15 cellular contexts compared by ENCODE assay signal in genomic region chr3:179544981-179545645, GRCh38. TPM values are rescaled to one million over a fixed set of nuclear protein-coding genes. Genes with fewer than 3 reads are reported as not detected.
DNase-seq lines count a peak whose midpoint lies in the region; ATAC-seq, FAIRE-seq and TF ChIP-seq lines count a peak whose summit lies in the region.
"Had no signal": no experiment of that assay in that cellular context is flagged by ENCODE, and none has a peak within 500 bp of the region (broad histone marks: within the 10 kb centered on the region; RNA-seq: fewer than 3 reads in every experiment).

No MANE protein-coding gene starts in this region.

- ATAC-seq in RWPE2 (ENCODE audit: low read depth), result peak; percentile 58; the same call in 2 of the 3 replicates
- ATAC-seq in HepG2, result no peak
- ATAC-seq: lower lobe of right lung had no signal

- BruUV-seq in MCF 10A (replicated peaks; lab: Mats Ljungman, UMichigan) (no TSS peak), HepG2 (replicated peaks; lab: Mats Ljungman, UMichigan) (no TSS peak)

- no peak overlapping the region for H3K4me3 Mint-ChIP-seq in MCF 10A (ENCODE audit: unreplicated experiment)
- H3K4me3 Mint-ChIP-seq: activated naive CD8-positive, alpha-beta T cell had no signal

- FAIRE-seq in urothelium cell line (lab: Jason Lieb, UNC) (no peak), HepG2 (lab: Jason Lieb, UNC) (no peak)
- FAIRE-seq: G401.6 had no signal

- DNase-seq in MCF 10A (ENCODE audit: unreplicated experiment), result peak; percentile 22
- no peak for DNase-seq in breast epithelium (ENCODE audit: low spot score in 2 of 2)
- DNase-seq in RWPE2 (ENCODE audit: low spot score), result no peak
- peak; percentile 58 for DNase-seq in fibroblast of gingiva (ENCODE audit: low read depth)
- DNase-seq in urothelium cell line (ENCODE audit: low spot score), result peak; percentile 37
- no peak for DNase-seq in pons (ENCODE audit: low spot score)
- no peak for DNase-seq in HepG2 (ENCODE audit: low spot score)
- no peak for DNase-seq in Karpas-422
- DNase-seq: hippocampal formation; lower lobe of right lung; stimulated activated CD4-positive, alpha-beta T cell treated with anti-CD3 and anti-CD28 coated beads, Interleukin-12 subunit alpha, Interleukin-12 subunit beta, amount 100 ng/mL, for 4 hours; T-helper 2 cell had no signal

- H4K20me1 ChIP-seq in HepG2 (ENCODE audit: insufficient read depth, low read length) (no peaks in the 10 kb centered on the region), Karpas-422 (ENCODE audit: insufficient read depth, low read depth, low read length) (no peaks in the 10 kb centered on the region)
- H4K20me1 ChIP-seq: BLaER1 had no signal

- POLR2A ChIA-PET in MCF 10A (lab: Yijun Ruan, JAX) (interaction anchor here (0.7 kb wide), 1 partner anchor 69 kb away, joined by 3 read pairs; no protein-coding TSS in a partner anchor), HepG2 (lab: Yijun Ruan, JAX) (no interaction called here)

- intact Hi-C loops in MCF 10A (cut with micrococcal nuclease) (no loop called here), breast epithelium (cut with DNase I; ENCODE audit: low total_unique reads) (no loop called here), HepG2 (cut with micrococcal nuclease; ENCODE audit: unreplicated experiment) (no loop called here)

- H3K79me2 ChIP-seq in HepG2 (ENCODE audit: insufficient read depth, low read length) (no peaks in the 10 kb centered on the region), Karpas-422 (ENCODE audit: low read length) (no peaks in the 10 kb centered on the region)

- H3K4me2 ChIP-seq in HepG2 (ENCODE audit: low read depth, low read length), result no peak overlapping the region
- H3K4me2 ChIP-seq in Karpas-422 (ENCODE audit: low read depth, low read length, poor library complexity, severe bottlenecking), result no peak overlapping the region
- H3K4me2 ChIP-seq: BLaER1 had no signal

- H3K36me3 Mint-ChIP-seq in MCF 10A (ENCODE audit: insufficient read depth, unreplicated experiment), result no peaks in the 10 kb centered on the region
- H3K36me3 Mint-ChIP-seq: activated naive CD8-positive, alpha-beta T cell had no signal

- TF ChIP-seq RAD21 in HepG2 (CRISPR knock-in tag; IDR thresholded peaks at IDR 0.05), result no peak

- no peaks in the 10 kb centered on the region for H3K4me1 Mint-ChIP-seq in MCF 10A (ENCODE audit: insufficient read depth, unreplicated experiment)

- CTCF ChIA-PET in MCF 10A (lab: Yijun Ruan, JAX), result interaction anchor here (0.5 to 0.6 kb wide), 2 partner anchors 22 to 141 kb away, joined by 3 read pairs; no protein-coding TSS in a partner anchor
- CTCF ChIA-PET in HepG2 (lab: Yijun Ruan, JAX; ENCODE audit: low intra/inter-chr PET ratio, low total read pairs), result no interaction called here

- H3K9me3 ChIP-seq in breast epithelium (no peaks in the 10 kb centered on the region), RWPE2 (ENCODE audit: severe bottlenecking) (no peaks in the 10 kb centered on the region), HepG2 (ENCODE audit: low read length) (no peaks in the 10 kb centered on the region), Karpas-422 (ENCODE audit: low read length) (no peaks in the 10 kb centered on the region)
- H3K9me3 ChIP-seq: BLaER1, lower lobe of right lung had no signal

- H3K4me1 ChIP-seq in breast epithelium (no peaks in the 10 kb centered on the region), RWPE2 (ENCODE audit: insufficient read depth, poor library complexity, severe bottlenecking) (no peaks in the 10 kb centered on the region), HepG2 (ENCODE audit: insufficient read depth, low read length) (peaks cover 13% of the 10 kb centered on the region), Karpas-422 (ENCODE audit: low read length) (no peaks in the 10 kb centered on the region)
- H3K4me1 ChIP-seq: BLaER1, lower lobe of right lung had no signal

- H3K27ac ChIP-seq in breast epithelium (no peak overlapping the region), RWPE2 (ENCODE audit: poor library complexity, severe bottlenecking) (no peak overlapping the region), HepG2 (ENCODE audit: extremely low read length, insufficient read depth, low read length) (no peak overlapping the region), Karpas-422 (ENCODE audit: low read length) (no peak overlapping the region)
- H3K27ac ChIP-seq: BLaER1, lower lobe of right lung had no signal

- no peaks in the 10 kb centered on the region for H3K9me2 ChIP-seq in Karpas-422 (replicated peaks; ENCODE audit: insufficient read depth, low read length)

- no peaks in the 10 kb centered on the region for H3K27me3 Mint-ChIP-seq in MCF 10A (ENCODE audit: insufficient read depth, unreplicated experiment)

- no peak for TF ChIP-seq EP300 in HepG2 (IDR thresholded peaks at IDR 0.05; ENCODE audit: low read depth in 2 of 2, low read length in 2 of 2)
- TF ChIP-seq EP300 in HepG2 (CRISPR knock-in tag; IDR thresholded peaks at IDR 0.05; ENCODE audit: borderline replicate concordance), result no peak

- H3K9ac ChIP-seq in HepG2 (ENCODE audit: insufficient read depth, low read depth, low read length) (no peak overlapping the region), Karpas-422 (ENCODE audit: low read length) (no peak overlapping the region)
- H3K9ac ChIP-seq: BLaER1 had no signal

- no peak for TF ChIP-seq CTCF in MCF 10A (IDR thresholded peaks at IDR 0.05; ENCODE audit: unreplicated experiment)
- TF ChIP-seq CTCF in breast epithelium (IDR thresholded peaks at IDR 0.05), result no peak
- no peak for TF ChIP-seq CTCF in RWPE2 (IDR thresholded peaks at IDR 0.05; ENCODE audit: poor library complexity, severe bottlenecking)
- no peak for TF ChIP-seq CTCF in HepG2 (CRISPR knock-in tag; IDR thresholded peaks at IDR 0.05)

- H2AFZ ChIP-seq in HepG2 (ENCODE audit: low read length) (no peak overlapping the region), Karpas-422 (ENCODE audit: low read length) (no peak overlapping the region)

- 24% methylated on average over 2 of the region's 2 CpGs for WGBS in HepG2 (ENCODE audit: low lambda C conversion rate)

- peaks cover 8% of the 10 kb centered on the region for H3K9me3 Mint-ChIP-seq in MCF 10A (ENCODE audit: unreplicated experiment)

- H3K27me3 ChIP-seq in breast epithelium (no peaks in the 10 kb centered on the region), RWPE2 (ENCODE audit: insufficient read depth, poor library complexity, severe bottlenecking) (no peaks in the 10 kb centered on the region), HepG2 (ENCODE audit: control insufficient read depth in 1 of 2, insufficient read depth in 2 of 2, low read length in 2 of 2) (peaks cover 0 to 1% of the 10 kb centered on the region in 2 experiments; a peak in 2 of 5 replicates), Karpas-422 (ENCODE audit: low read length) (no peaks in the 10 kb centered on the region)
- H3K27me3 ChIP-seq: BLaER1 had no signal

- no peak for TF ChIP-seq POLR2A in breast epithelium (IDR thresholded peaks at IDR 0.05)
- no peak for TF ChIP-seq POLR2A in HepG2 (IDR thresholded peaks at IDR 0.05; ENCODE audit: insufficient read depth in 1 of 2, low read depth in 2 of 2, low read length in 2 of 2)

- H3K4me3 ChIP-seq in breast epithelium, result no peak overlapping the region
- H3K4me3 ChIP-seq in RWPE2 (ENCODE audit: severe bottlenecking), result no peak overlapping the region
- H3K4me3 ChIP-seq in HepG2 (replicated peaks in 1 of 3; ENCODE audit: insufficient read depth in 1 of 3, low read depth in 2 of 3, low read length in 3 of 3), result no peak overlapping the region
- H3K4me3 ChIP-seq in Karpas-422 (ENCODE audit: low read length), result no peak overlapping the region
- H3K4me3 ChIP-seq: BLaER1, lower lobe of right lung had no signal

- in situ Hi-C loops in HepG2 (cut with HindIII; ENCODE audit: extremely low pct_ligation_motif_present, low pct_unique_long_range_greater_than_20kb), result no loop called here

- H3K36me3 ChIP-seq in breast epithelium (no peaks in the 10 kb centered on the region), RWPE2 (ENCODE audit: low read depth) (no peaks in the 10 kb centered on the region), HepG2 (replicated peaks in 1 of 2; ENCODE audit: control insufficient read depth in 1 of 2, insufficient read depth in 2 of 2, low read length in 2 of 2) (no peaks in the 10 kb centered on the region), Karpas-422 (ENCODE audit: insufficient read depth, low read length) (no peaks in the 10 kb centered on the region)
- H3K36me3 ChIP-seq: BLaER1, lower lobe of right lung had no signal

- H3K27ac Mint-ChIP-seq in MCF 10A (ENCODE audit: low read depth, unreplicated experiment), result no peak overlapping the region
- H3K27ac Mint-ChIP-seq: activated naive CD8-positive, alpha-beta T cell had no signal

RNA-seq across cellular contexts. Expression of gene ACTL6A, which starts 17.6 kb away (rescaled TPM):
- total RNA-seq in MCF 10A (2022) (46.2 and 57.1 TPM in 2 replicates), breast epithelium (10 to 100 TPM; 37.1 to 58.1 (median 46.2) TPM), HepG2 (2016; rRNA removed; fragmentation: Illumina TruSeq; extraction: Trizol) (84.1 and 116 TPM in 2 replicates)
- total RNA-seq in HepG2 (2016; cell fraction: cytosol; rRNA removed; fragmentation: Illumina TruSeq; extraction: Trizol; ENCODE audit: low read depth), result 16.4 and 20.7 TPM in 2 replicates
- 86.5 and 121 TPM in 2 replicates for total RNA-seq in HepG2 (2016; cell fraction: insoluble cytoplasmic fraction; rRNA removed; fragmentation: Illumina TruSeq; extraction: Trizol)
- total RNA-seq in HepG2 (2016; cell fraction: membrane; rRNA removed; fragmentation: Illumina TruSeq; extraction: Trizol), result 31.9 and 33.1 TPM in 2 replicates
- total RNA-seq in HepG2 (2016; cell fraction: nucleus; rRNA removed; fragmentation: Illumina TruSeq; extraction: Trizol), result 55.0 and 58.8 TPM in 2 replicates
- 43.7 and 58.1 TPM in 2 replicates for polyA plus RNA-seq in HepG2 (2011; rRNA removed)
- 35.5 and 40.7 TPM in 2 replicates for polyA plus RNA-seq in HepG2 (2011; cell fraction: cytosol; rRNA removed)
- 69.6 and 84.5 TPM in 2 replicates for polyA plus RNA-seq in HepG2 (2011; cell fraction: nucleus; rRNA removed)
- 28.8 and 43.7 TPM in 2 replicates for polyA plus RNA-seq in HepG2 (2012)
- 10.2 and 11.3 TPM in 2 replicates for polyA plus RNA-seq in HepG2 (2016; cell fraction: cytosol; fragmentation: Illumina TruSeq; extraction: Trizol; ENCODE audit: low read depth)
- polyA plus RNA-seq in HepG2 (2016; cell fraction: insoluble cytoplasmic fraction; fragmentation: Illumina TruSeq; extraction: Trizol; ENCODE audit: low read depth), result 99.9 and 106 TPM in 2 replicates
- polyA plus RNA-seq in HepG2 (2016; cell fraction: membrane; fragmentation: Illumina TruSeq; extraction: Trizol; ENCODE audit: low read depth), result 19.7 and 20.1 TPM in 2 replicates
- 110 and 131 TPM in 2 replicates for polyA plus RNA-seq in HepG2 (2016; cell fraction: nucleus; fragmentation: Illumina TruSeq; extraction: Trizol; ENCODE audit: insufficient read depth, low read depth)
- 18.2 and 73.1 TPM in 2 replicates for polyA minus RNA-seq in HepG2 (2011; rRNA and poly(A)+ RNA removed; ENCODE audit: low replicate concordance)
- polyA minus RNA-seq in HepG2 (2011; cell fraction: cytosol; rRNA and poly(A)+ RNA removed), result 22.5 and 24.9 TPM in 2 replicates
- 51.0 and 56.7 TPM in 2 replicates for polyA minus RNA-seq in HepG2 (2011; cell fraction: nucleus; rRNA and poly(A)+ RNA removed)
- total RNA-seq in Karpas-422 (2014; rRNA removed; shearing (Covaris generic); ENCODE audit: low replicate concordance), result 50.9 and 68.6 TPM in 2 replicates

RNA-seq across cellular contexts. Expression of gene MRPL47, which starts 59.3 kb away (rescaled TPM):
- total RNA-seq in MCF 10A (2022) (58.3 and 63.4 TPM in 2 replicates), breast epithelium (10 to 100 TPM; 21.4 to 28.5 (median 23.4) TPM), HepG2 (2016; rRNA removed; fragmentation: Illumina TruSeq; extraction: Trizol) (83.8 and 120 TPM in 2 replicates)
- 32.8 and 34.3 TPM in 2 replicates for total RNA-seq in HepG2 (2016; cell fraction: cytosol; rRNA removed; fragmentation: Illumina TruSeq; extraction: Trizol; ENCODE audit: low read depth)
- total RNA-seq in HepG2 (2016; cell fraction: insoluble cytoplasmic fraction; rRNA removed; fragmentation: Illumina TruSeq; extraction: Trizol), result 77.3 and 132 TPM in 2 replicates
- 32.7 and 38.5 TPM in 2 replicates for total RNA-seq in HepG2 (2016; cell fraction: membrane; rRNA removed; fragmentation: Illumina TruSeq; extraction: Trizol)
- total RNA-seq in HepG2 (2016; cell fraction: nucleus; rRNA removed; fragmentation: Illumina TruSeq; extraction: Trizol), result 29.4 and 31.7 TPM in 2 replicates
- polyA plus RNA-seq in HepG2 (2011; rRNA removed), result 27.9 and 36.1 TPM in 2 replicates
- 16.1 and 24.9 TPM in 2 replicates for polyA plus RNA-seq in HepG2 (2011; cell fraction: cytosol; rRNA removed)
- 6.3 and 6.9 TPM in 2 replicates for polyA plus RNA-seq in HepG2 (2011; cell fraction: nucleus; rRNA removed)
- polyA plus RNA-seq in HepG2 (2012), result 31.6 and 41.5 TPM in 2 replicates
- 37.9 and 39.7 TPM in 2 replicates for polyA plus RNA-seq in HepG2 (2016; cell fraction: cytosol; fragmentation: Illumina TruSeq; extraction: Trizol; ENCODE audit: low read depth)
- 137 and 147 TPM in 2 replicates for polyA plus RNA-seq in HepG2 (2016; cell fraction: insoluble cytoplasmic fraction; fragmentation: Illumina TruSeq; extraction: Trizol; ENCODE audit: low read depth)
- polyA plus RNA-seq in HepG2 (2016; cell fraction: membrane; fragmentation: Illumina TruSeq; extraction: Trizol; ENCODE audit: low read depth), result 34.8 and 37.3 TPM in 2 replicates
- polyA plus RNA-seq in HepG2 (2016; cell fraction: nucleus; fragmentation: Illumina TruSeq; extraction: Trizol; ENCODE audit: insufficient read depth, low read depth), result 51.7 and 59.5 TPM in 2 replicates
- polyA minus RNA-seq in HepG2 (2011; rRNA and poly(A)+ RNA removed; ENCODE audit: low replicate concordance), result 8.7 and 22.5 TPM in 2 replicates
- 14.0 and 14.8 TPM in 2 replicates for polyA minus RNA-seq in HepG2 (2011; cell fraction: cytosol; rRNA and poly(A)+ RNA removed)
- 15.8 and 20.0 TPM in 2 replicates for polyA minus RNA-seq in HepG2 (2011; cell fraction: nucleus; rRNA and poly(A)+ RNA removed)
- 37.3 and 56.1 TPM in 2 replicates for total RNA-seq in Karpas-422 (2014; rRNA removed; shearing (Covaris generic); ENCODE audit: low replicate concordance)

RNA-seq across cellular contexts. Expression of gene NDUFB5, which starts 59.5 kb away (rescaled TPM):
- total RNA-seq in MCF 10A (2022) (88.2 and 115 TPM in 2 replicates), breast epithelium (10 to 100 TPM; 62.6 to 97.5 (median 95.9) TPM), HepG2 (2016; rRNA removed; fragmentation: Illumina TruSeq; extraction: Trizol) (120 and 154 TPM in 2 replicates)
- total RNA-seq in HepG2 (2016; cell fraction: cytosol; rRNA removed; fragmentation: Illumina TruSeq; extraction: Trizol; ENCODE audit: low read depth), result 39.7 and 42.0 TPM in 2 replicates
- 125 and 168 TPM in 2 replicates for total RNA-seq in HepG2 (2016; cell fraction: insoluble cytoplasmic fraction; rRNA removed; fragmentation: Illumina TruSeq; extraction: Trizol)
- 56.7 and 72.1 TPM in 2 replicates for total RNA-seq in HepG2 (2016; cell fraction: membrane; rRNA removed; fragmentation: Illumina TruSeq; extraction: Trizol)
- 56.0 and 61.5 TPM in 2 replicates for total RNA-seq in HepG2 (2016; cell fraction: nucleus; rRNA removed; fragmentation: Illumina TruSeq; extraction: Trizol)
- polyA plus RNA-seq in HepG2 (2011; rRNA removed), result 30.4 and 43.3 TPM in 2 replicates
- polyA plus RNA-seq in HepG2 (2011; cell fraction: cytosol; rRNA removed), result 18.5 and 30.3 TPM in 2 replicates
- 15.8 and 22.3 TPM in 2 replicates for polyA plus RNA-seq in HepG2 (2011; cell fraction: nucleus; rRNA removed)
- polyA plus RNA-seq in HepG2 (2012), result 91.3 and 94.8 TPM in 2 replicates
- polyA plus RNA-seq in HepG2 (2016; cell fraction: cytosol; fragmentation: Illumina TruSeq; extraction: Trizol; ENCODE audit: low read depth), result 39.9 and 44.5 TPM in 2 replicates
- 155 and 170 TPM in 2 replicates for polyA plus RNA-seq in HepG2 (2016; cell fraction: insoluble cytoplasmic fraction; fragmentation: Illumina TruSeq; extraction: Trizol; ENCODE audit: low read depth)
- 61.9 and 64.1 TPM in 2 replicates for polyA plus RNA-seq in HepG2 (2016; cell fraction: membrane; fragmentation: Illumina TruSeq; extraction: Trizol; ENCODE audit: low read depth)
- polyA plus RNA-seq in HepG2 (2016; cell fraction: nucleus; fragmentation: Illumina TruSeq; extraction: Trizol; ENCODE audit: insufficient read depth, low read depth), result 93.0 and 106 TPM in 2 replicates
- 6.6 and 10.2 TPM in 2 replicates for polyA minus RNA-seq in HepG2 (2011; rRNA and poly(A)+ RNA removed; ENCODE audit: low replicate concordance)
- 30.8 and 34.3 TPM in 2 replicates for polyA minus RNA-seq in HepG2 (2011; cell fraction: cytosol; rRNA and poly(A)+ RNA removed)
- polyA minus RNA-seq in HepG2 (2011; cell fraction: nucleus; rRNA and poly(A)+ RNA removed), result 17.9 and 18.5 TPM in 2 replicates
- 132 and 137 TPM in 2 replicates for total RNA-seq in Karpas-422 (2014; rRNA removed; shearing (Covaris generic); ENCODE audit: low replicate concordance)

Comparison
In these comparisons a context has a peak if more than half of its experiments do, and no peak if none do; other contexts are left out.
1. DNase-seq: peak in MCF 10A (single experiment), fibroblast of gingiva (single experiment) and urothelium cell line (single experiment); none in breast epithelium (0 of 2), RWPE2 (single experiment), pons (single experiment), HepG2 (single experiment) and Karpas-422 (single experiment).